In the genomic region with DNA sequence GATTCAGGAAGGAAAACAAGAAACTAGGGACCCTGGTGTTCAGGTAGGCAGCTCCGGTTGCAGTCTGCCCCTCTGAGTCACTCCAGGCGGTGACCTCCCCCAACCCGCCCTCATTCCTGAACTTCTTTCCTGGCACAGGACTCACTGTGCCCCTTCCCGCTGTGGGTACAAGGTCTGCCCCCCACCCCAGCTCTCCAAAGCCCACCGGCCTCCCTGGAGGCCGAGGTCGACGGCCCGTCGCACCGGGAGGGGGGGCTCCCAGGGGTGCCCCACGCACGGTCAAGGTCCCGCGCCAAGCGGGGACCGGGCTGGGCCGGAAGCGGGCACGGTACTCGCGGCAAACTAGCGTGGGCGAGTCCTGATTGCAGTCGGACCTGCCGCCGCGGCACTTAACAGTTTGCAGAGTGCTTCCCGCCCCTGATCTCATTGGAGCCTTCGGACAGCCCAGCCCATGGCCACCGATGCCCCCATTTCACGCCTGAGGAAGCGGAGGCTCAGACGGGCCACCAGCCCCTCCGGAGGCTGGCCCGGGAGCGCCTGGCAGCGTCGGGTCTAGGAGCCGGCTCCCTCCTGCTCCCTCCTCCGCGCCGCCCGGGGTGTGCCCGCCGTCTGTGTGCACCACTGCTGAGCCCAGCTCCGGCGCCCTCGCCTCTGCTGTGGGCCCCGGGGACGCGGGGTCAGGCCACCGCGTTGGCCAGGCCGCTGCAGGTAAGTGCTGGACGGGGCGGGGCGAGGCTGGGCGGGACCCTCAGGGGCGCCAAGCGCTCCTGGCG, we compare ENCODE assay signal across 10 cellular contexts. TPM values are rescaled to one million over a fixed set of nuclear protein-coding genes. Genes with fewer than 3 reads are reported as not detected.
DNase-seq lines count a peak whose midpoint lies in the region; ATAC-seq and TF ChIP-seq lines count a peak whose summit lies in the region.
"Had no signal": no experiment of that assay in that cellular context is flagged by ENCODE, and none has a peak within 500 bp of the region (broad histone marks: within the 10 kb centered on the region; RNA-seq: fewer than 3 reads in every experiment).

A gene (plus strand): TSS at position 144 of the 773 bp plus-strand sequence. CDS start 3,549 bp downstream, outside the sequence.

- H3K36me3 ChIP-seq in colonic mucosa: no peaks in the 10 kb centered on the region
- H3K36me3 ChIP-seq in muscle layer of duodenum (ENCODE audit: control insufficient read depth in 1 of 2, insufficient read depth in 2 of 2, low read length in 2 of 2): no peaks in the 10 kb centered on the region

- peak within 1 kb of the TSS; percentile 58 for H3K27ac ChIP-seq in colonic mucosa
- H3K27ac ChIP-seq in muscle layer of duodenum (ENCODE audit: low read length): no peak within 1 kb of the TSS

- H3K4me1 ChIP-seq in colonic mucosa: no peaks in the 10 kb centered on the region
- peaks cover 0 to 12% of the 10 kb centered on the region in 2 donors for H3K4me1 ChIP-seq in muscle layer of duodenum (ENCODE audit: control insufficient read depth in 1 of 2, insufficient read depth in 2 of 2, low read length in 2 of 2)

- ATAC-seq in GM21360 (IDR thresholded peaks at IDR 0.05; ENCODE audit: unreplicated experiment): no peak

- no peak for TF ChIP-seq CTCF in colonic mucosa (IDR thresholded peaks at IDR 0.05)

- intact Hi-C loops in colonic mucosa (cut with DNase I): no loop called here

- H3K4me3 ChIP-seq in colonic mucosa (peak within 1 kb of the TSS; percentile 31), muscle layer of duodenum (ENCODE audit: low read depth in 1 of 2, low read length in 2 of 2) (peak within 1 kb of the TSS; percentile 34 to 50)

- H3K9ac ChIP-seq in colonic mucosa (ENCODE audit: low read depth in 2 of 2, low read length in 2 of 2): peak within 1 kb of the TSS; percentile 50 to 53

- H3K27me3 ChIP-seq in colonic mucosa (peaks cover 12% of the 10 kb centered on the region), muscle layer of duodenum (ENCODE audit: low read depth, low read length) (peaks cover 16% of the 10 kb centered on the region)

- peak; percentile 37 for DNase-seq in stimulated activated CD4-positive, alpha-beta T cell treated with anti-CD3 and anti-CD28 coated beads, Interleukin-15, amount 100 ng/mL, for 24 hours
- no peak for DNase-seq in stimulated activated CD4-positive, alpha-beta T cell treated with anti-CD3 and anti-CD28 coated beads, Interleukin-4, amount 100 ng/mL, for 1 hour
- peak; percentile 47 for DNase-seq in colonic mucosa
- DNase-seq in SHP77 (lab: John Stamatoyannopoulos, UW): no peak
- DNase-seq in COLO829 (ENCODE audit: low spot score): no peak
- DNase-seq in pons (ENCODE audit: low spot score): no peak

- H3K9me3 ChIP-seq in colonic mucosa: no peaks in the 10 kb centered on the region
- no peaks in the 10 kb centered on the region for H3K9me3 ChIP-seq in muscle layer of duodenum (ENCODE audit: control insufficient read depth in 1 of 2, low read length in 2 of 2)

RNA-seq across cellular contexts. Expression of the gene that starts here (rescaled TPM):
- total RNA-seq in colonic mucosa: 10 to 100 TPM in 1 of 2 donors, 1 to 10 TPM in 1; 7.5 to 20.7 TPM
- total RNA-seq: HT1080, omental fat pad had no signal

Comparison
In these comparisons a context has a peak if more than half of its experiments do, and no peak if none do; other contexts are left out.
1. DNase-seq: peak in stimulated activated CD4-positive, alpha-beta T cell treated with anti-CD3 and anti-CD28 coated beads, Interleukin-15, amount 100 ng/mL, for 24 hours (single experiment) and colonic mucosa (single experiment); none in stimulated activated CD4-positive, alpha-beta T cell treated with anti-CD3 and anti-CD28 coated beads, Interleukin-4, amount 100 ng/mL, for 1 hour (single experiment), SHP77 (0 of 2), COLO829 (single experiment) and pons (single experiment).